10 cellular contexts compared by ENCODE assay signal in genomic region chr14:91997492-91997891, GRCh38. TPM values are rescaled to one million over a fixed set of nuclear protein-coding genes. Genes with fewer than 3 reads are reported as not detected.
A peak's percentile ranks its signal among the peaks of the same experiment; 100 is the strongest.
DNase-seq lines count a peak whose midpoint lies in the region; ATAC-seq, FAIRE-seq and TF ChIP-seq lines count a peak whose summit lies in the region.
"Had no signal": no experiment of that assay in that cellular context is flagged by ENCODE, and none has a peak within 500 bp of the region (broad histone marks: within the 10 kb centered on the region; RNA-seq: fewer than 3 reads in every experiment).

No MANE protein-coding gene starts in this region.

- TF ChIP-seq CTCF in bronchial epithelial cell (IDR thresholded peaks at IDR 0.05; ENCODE audit: insufficient read depth, low read length, severe bottlenecking): no peak
- no peak for TF ChIP-seq CTCF in natural killer cell (IDR thresholded peaks at IDR 0.05)

- intact Hi-C loops in natural killer cell (cut with micrococcal nuclease): loop anchor here (1.0 to 2.0 kb wide), 2 partner anchors 347 to 513 kb away; no protein-coding TSS in a partner anchor

- ATAC-seq in natural killer cell: no peak
- ATAC-seq in HG02970 (IDR thresholded peaks at IDR 0.05; ENCODE audit: low FRiP score, unreplicated experiment): no peak

- peak overlapping the region; percentile 0 for H3K4me3 Mint-ChIP-seq in natural killer cell

- peak overlapping the region; percentile 69 to 84 for H3K27ac Mint-ChIP-seq in natural killer cell

- no peak for FAIRE-seq in bronchial epithelial cell (lab: Jason Lieb, UNC)

- no peaks in the 10 kb centered on the region for H3K27me3 ChIP-seq in bronchial epithelial cell (ENCODE audit: control insufficient read depth, insufficient read depth, low read length)
- H3K27me3 ChIP-seq: breast epithelium, neutrophil had no signal

- no peak overlapping the region for H3K4me3 ChIP-seq in bronchial epithelial cell (ENCODE audit: low read depth, low read length)
- H3K4me3 ChIP-seq: breast epithelium had no signal

- no peaks in the 10 kb centered on the region for H3K27me3 Mint-ChIP-seq in natural killer cell (ENCODE audit: low read depth in 2 of 2)

- peak; percentile 24 for DNase-seq in GDM1 (lab: John Stamatoyannopoulos, UW)
- peak; percentile 66 for DNase-seq in OCI-M1 (lab: John Stamatoyannopoulos, UW)
- peak; percentile 27 for DNase-seq in bronchial epithelial cell (ENCODE audit: low read depth)
- no peak for DNase-seq in natural killer cell
- no peak for DNase-seq in cortex of kidney (lab: John Stamatoyannopoulos, UW)
- no peak for DNase-seq in stimulated activated CD4-positive, alpha-beta T cell treated with anti-CD3 and anti-CD28 coated beads, Interleukin-12 subunit alpha, Interleukin-12 subunit beta, amount 100 ng/mL, for 4 hours
- DNase-seq in middle frontal gyrus (ENCODE audit: extremely low spot score, low spot score): no peak

- H3K36me3 ChIP-seq in bronchial epithelial cell (ENCODE audit: control insufficient read depth, insufficient read depth, low read length): peaks cover 4% of the 10 kb centered on the region
- H3K36me3 ChIP-seq: breast epithelium had no signal

- H3K4me1 Mint-ChIP-seq in natural killer cell: peaks cover 22 to 35% of the 10 kb centered on the region in 2 donors

- peaks cover 7% of the 10 kb centered on the region for H3K36me3 Mint-ChIP-seq in natural killer cell

- no peaks in the 10 kb centered on the region for H3K9me3 Mint-ChIP-seq in natural killer cell

RNA-seq across cellular contexts. Expression of gene TRIP11, which starts 42.4 kb away (rescaled TPM):
- total RNA-seq in bronchial epithelial cell (13.2 and 23.8 TPM in 2 replicates), natural killer cell (10 to 100 TPM; 42.9 to 63.6 (median 49.8) TPM)

RNA-seq across cellular contexts. Expression of gene FBLN5, which starts 50.0 kb away (rescaled TPM):
- total RNA-seq in bronchial epithelial cell (under 0.01 and 0.26 TPM in 2 replicates), natural killer cell (1 to 10 TPM in 2 of 3 donors, under 1 TPM in 1; 0.56 to 1.3 (median 1.1) TPM)

Comparison
In these comparisons a context has a peak if more than half of its experiments do, and no peak if none do; other contexts are left out.
1. DNase-seq: peak in GDM1 (single experiment), OCI-M1 (single experiment) and bronchial epithelial cell (single experiment); none in natural killer cell (single experiment), cortex of kidney (single experiment), stimulated activated CD4-positive, alpha-beta T cell treated with anti-CD3 and anti-CD28 coated beads, Interleukin-12 subunit alpha, Interleukin-12 subunit beta, amount 100 ng/mL, for 4 hours (single experiment) and middle frontal gyrus (single experiment).